Comparison of ENCODE assay signal across 8 cellular contexts in the genomic region with DNA sequence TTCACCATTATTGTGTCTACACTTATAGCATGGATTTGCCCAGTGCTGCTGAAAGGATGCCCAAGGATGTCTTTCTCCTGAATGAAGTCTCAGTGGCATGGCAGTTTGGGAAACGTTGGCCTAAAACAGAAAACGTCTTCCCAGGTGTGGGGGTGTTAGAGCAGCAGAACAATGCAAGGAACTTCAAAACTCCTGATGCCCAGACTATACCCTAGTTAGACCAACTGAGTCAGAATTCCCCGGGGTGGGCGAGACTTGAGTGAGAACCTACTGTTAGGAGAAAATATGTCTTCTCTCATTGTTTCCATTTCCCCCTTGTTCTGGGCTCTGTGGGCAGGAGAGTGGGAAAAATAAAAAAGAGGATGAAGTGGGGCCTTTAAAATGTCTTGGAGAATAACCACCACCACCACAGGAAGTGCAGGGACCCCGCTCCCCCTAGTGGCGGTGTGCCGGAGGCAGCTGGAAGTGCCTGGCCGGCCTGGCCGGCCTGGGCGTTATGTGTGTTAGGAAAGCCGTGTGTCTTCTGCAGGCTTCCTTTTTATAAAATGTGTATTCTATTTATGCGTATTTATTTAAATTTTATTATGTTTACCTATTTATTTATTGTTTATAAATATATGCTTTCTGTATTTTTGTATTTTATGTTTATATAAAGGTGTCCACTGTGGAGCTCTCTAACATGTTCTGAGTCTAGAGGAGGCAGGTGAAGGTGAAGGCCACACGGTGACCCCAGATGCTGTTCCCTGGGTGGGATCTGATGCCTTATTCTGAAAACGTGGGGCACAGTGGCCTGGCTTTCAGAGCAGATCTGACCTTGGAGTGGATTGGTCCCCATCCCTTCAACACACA.
A peak's percentile ranks its signal among the peaks of the same experiment; 100 is the strongest.
DNase-seq lines count a peak whose midpoint lies in the region; ATAC-seq and TF ChIP-seq lines count a peak whose summit lies in the region.

No MANE protein-coding gene starts in this region.

- CTCF ChIA-PET in CD4-positive, alpha-beta memory T cell (lab: Charles Lee; ENCODE audit: partially characterized antibody): no interaction called here

- H3K4me3 ChIP-seq in CD4-positive, alpha-beta memory T cell (ENCODE audit: low read length in 2 of 2): no peak overlapping the region
- H3K4me3 ChIP-seq in WI38 (ENCODE audit: low read depth, low read length): no peak overlapping the region
- no peak overlapping the region for H3K4me3 ChIP-seq in dorsolateral prefrontal cortex

- H3K36me3 Mint-ChIP-seq in CD4-positive, alpha-beta memory T cell: no peaks in the 10 kb centered on the region

- DNase-seq in CD4-positive, alpha-beta memory T cell: peak in 4 of 5 donors; percentile 1 to 13 (median 7)
- peak; percentile 29 for DNase-seq in NCI-H1105 treated with DMSO at 0.1 percent for 48 hours (lab: John Stamatoyannopoulos, UW)
- peak; percentile 65 to 83 (median 74) for DNase-seq in dorsolateral prefrontal cortex
- DNase-seq in middle frontal gyrus (ENCODE audit: extremely low spot score, low spot score): peak; percentile 51
- peak; percentile 10 to 26 for DNase-seq in stimulated activated naive CD8-positive, alpha-beta T cell treated with anti-CD3 and anti-CD28 coated beads, Interleukin-15, amount 100 ng/mL, for 72 hours

- no peaks in the 10 kb centered on the region for H3K27me3 ChIP-seq in CD4-positive, alpha-beta memory T cell (ENCODE audit: insufficient read depth, low read length)
- no peaks in the 10 kb centered on the region for H3K27me3 ChIP-seq in dorsolateral prefrontal cortex

- no peaks in the 10 kb centered on the region for H3K4me1 Mint-ChIP-seq in CD4-positive, alpha-beta memory T cell
- no peaks in the 10 kb centered on the region for H3K4me1 Mint-ChIP-seq in stimulated activated naive CD8-positive, alpha-beta T cell treated with anti-CD3 and anti-CD28 coated beads, Interleukin-15, amount 100 ng/mL, for 72 hours

- intact Hi-C loops in CD4-positive, alpha-beta memory T cell (cut with micrococcal nuclease): loop anchor here (1.0 to 2.0 kb wide), 2 partner anchors 276 to 828 kb away; no protein-coding TSS in a partner anchor
- intact Hi-C loops in dorsolateral prefrontal cortex (cut with DNase I): loop anchor here (2.0 to 5.0 kb wide), 4 partner anchors 38 to 276 kb away; partner anchors contain the start of gene CLDN11 (in 1 of the 2)

- no peaks in the 10 kb centered on the region for H3K4me1 ChIP-seq in CD4-positive, alpha-beta memory T cell (ENCODE audit: insufficient read depth, low read length)

- no peaks in the 10 kb centered on the region for H3K9me3 ChIP-seq in CD4-positive, alpha-beta memory T cell (ENCODE audit: control insufficient read depth in 1 of 2, low read length in 2 of 2)

- TF ChIP-seq CTCF in WI38 (IDR thresholded peaks at IDR 0.05; ENCODE audit: low read depth, low read length) (peak; percentile 76), dorsolateral prefrontal cortex (IDR thresholded peaks at IDR 0.05 in 54 of 56, conservative IDR thresholded peaks at IDR 0.05 in 2 of 56; ENCODE audit: low read depth in 1 of 56, partially characterized antibody in 56 of 56) (peak; percentile 49 to 92 (median 79))

- ATAC-seq in GM19463 (IDR thresholded peaks at IDR 0.05; ENCODE audit: unreplicated experiment): peak; percentile 70
- ATAC-seq in stimulated activated naive CD8-positive, alpha-beta T cell treated with anti-CD3 and anti-CD28 coated beads, Interleukin-15, amount 100 ng/mL, for 72 hours: peak; percentile 54
- ATAC-seq in HG02852 (IDR thresholded peaks at IDR 0.05; ENCODE audit: unreplicated experiment): no peak

- POLR2A ChIA-PET in CD4-positive, alpha-beta memory T cell (lab: Charles Lee; ENCODE audit: partially characterized antibody): no interaction called here

- no peaks in the 10 kb centered on the region for H3K36me3 ChIP-seq in CD4-positive, alpha-beta memory T cell (ENCODE audit: insufficient read depth, low read length)

- no peak overlapping the region for H3K4me3 Mint-ChIP-seq in CD4-positive, alpha-beta memory T cell
- no peak overlapping the region for H3K4me3 Mint-ChIP-seq in stimulated activated naive CD8-positive, alpha-beta T cell treated with anti-CD3 and anti-CD28 coated beads, Interleukin-15, amount 100 ng/mL, for 72 hours

- H3K9me3 Mint-ChIP-seq in CD4-positive, alpha-beta memory T cell: no peaks in the 10 kb centered on the region
- H3K9me3 Mint-ChIP-seq in stimulated activated naive CD8-positive, alpha-beta T cell treated with anti-CD3 and anti-CD28 coated beads, Interleukin-15, amount 100 ng/mL, for 72 hours: no peaks in the 10 kb centered on the region

- H3K27ac Mint-ChIP-seq in CD4-positive, alpha-beta memory T cell: no peak overlapping the region
- H3K27ac Mint-ChIP-seq in stimulated activated naive CD8-positive, alpha-beta T cell treated with anti-CD3 and anti-CD28 coated beads, Interleukin-15, amount 100 ng/mL, for 72 hours: no peak overlapping the region

- H3K27ac ChIP-seq in CD4-positive, alpha-beta memory T cell (ENCODE audit: low read depth, low read length): no peak overlapping the region
- peak overlapping the region in 12 of 59 donors; percentile 10 to 64 (median 40) for H3K27ac ChIP-seq in dorsolateral prefrontal cortex

- no peaks in the 10 kb centered on the region for H3K27me3 Mint-ChIP-seq in CD4-positive, alpha-beta memory T cell
- H3K27me3 Mint-ChIP-seq in stimulated activated naive CD8-positive, alpha-beta T cell treated with anti-CD3 and anti-CD28 coated beads, Interleukin-15, amount 100 ng/mL, for 72 hours: no peaks in the 10 kb centered on the region

Comparison
In these comparisons a context has a peak if more than half of its experiments do, and no peak if none do; other contexts are left out.
1. DNase-seq: peak in every context shown above with its lines; median percentile 74 in dorsolateral prefrontal cortex; 51 in middle frontal gyrus; 29 in NCI-H1105 treated with DMSO at 0.1 percent for 48 hours; 18 in stimulated activated naive CD8-positive, alpha-beta T cell treated with anti-CD3 and anti-CD28 coated beads, Interleukin-15, amount 100 ng/mL, for 72 hours; 7 in CD4-positive, alpha-beta memory T cell.